Comparison of ENCODE assay signal across 8 cellular contexts in the genomic region with DNA sequence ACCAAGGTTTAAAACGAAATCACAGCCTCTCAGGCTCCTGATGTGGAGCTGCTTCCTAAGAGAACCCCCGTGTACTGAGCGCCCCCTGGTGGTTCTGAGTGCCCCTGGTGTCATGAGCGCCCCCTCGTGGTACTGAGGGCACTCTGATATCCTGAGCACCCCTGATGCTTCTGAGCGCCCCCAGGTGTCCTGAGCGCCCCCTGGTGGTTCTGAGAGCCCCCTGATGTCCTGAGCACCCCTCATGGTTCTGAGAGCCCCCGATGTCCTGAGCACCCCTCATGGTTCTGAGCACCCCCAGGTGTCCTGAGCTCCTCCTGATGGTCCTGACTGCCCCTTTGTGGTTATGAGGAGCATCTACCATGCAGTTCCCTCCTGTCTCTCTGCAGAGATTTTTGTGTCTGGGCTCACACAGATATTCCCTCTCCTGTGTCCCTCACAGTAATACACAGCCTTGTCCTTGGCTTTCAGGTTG.
A peak's percentile ranks its signal among the peaks of the same experiment; 100 is the strongest.
DNase-seq lines count a peak whose midpoint lies in the region; ATAC-seq and TF ChIP-seq lines count a peak whose summit lies in the region.
"Not testable (repeated sequence)": the region's sequence is repeated elsewhere in the genome, so short reads cannot be mapped to it uniquely, and the experiment has no call there.

No MANE protein-coding gene starts in this region.

- H3K9me3 Mint-ChIP-seq in activated CD4-positive, alpha-beta T cell treated with anti-CD3 and anti-CD28 coated beads for 36 hours (ENCODE audit: low read depth); activated naive CD4-positive, alpha-beta T cell treated with anti-CD3 and anti-CD28 coated beads, Interleukin-2, amount 10 ng/mL, durations not matched to agents 7 days and 5 days; stimulated activated memory B cell treated with anti-CD40 and anti-IgM and Interleukin-4, amounts not matched to agents 10 μg/mL and 1 μg/mL and 100 μg/mL, for 72 hours: not testable (repeated sequence)

- CTCF ChIA-PET in activated CD4-positive, alpha-beta T cell treated with anti-CD3 and anti-CD28 coated beads for 36 hours (lab: Charles Lee) = interaction anchor here (0.6 to 2.9 kb wide), 40 partner anchors 8 to 336 kb away, joined by 3 to 19 read pairs (median 4); no protein-coding TSS in a partner anchor
- CTCF ChIA-PET in activated naive CD4-positive, alpha-beta T cell treated with anti-CD3 and anti-CD28 coated beads, Interleukin-2, amount 10 ng/mL, durations not matched to agents 7 days and 5 days (lab: Charles Lee) = interaction anchor here (0.6 to 4.2 kb wide), 31 partner anchors 8 to 223 kb away, joined by 3 to 48 read pairs (median 4); no protein-coding TSS in a partner anchor

- H3K4me3 ChIP-seq in retinal pigment epithelial cell (ENCODE audit: low read length) = not testable (repeated sequence)

- DNase-seq in Caki2 (ENCODE audit: low read depth) (peak; percentile 28), HUDEP-2 (lab: John Stamatoyannopoulos, UW; ENCODE audit: unreplicated experiment in 76 of 76) (peak in 66 of 76 experiments; percentile 3 to 88 (median 55)), NOMO-1 treated with DMSO at 0.1 percent for 48 hours (lab: John Stamatoyannopoulos, UW; ENCODE audit: unreplicated experiment) (peak; percentile 22), Right ventricle myocardium inferior (ENCODE audit: missing footprints) (peak; percentile 81)
- DNase-seq in activated CD4-positive, alpha-beta T cell treated with anti-CD3 and anti-CD28 coated beads for 36 hours = peak; percentile 93
- DNase-seq in activated naive CD4-positive, alpha-beta T cell treated with anti-CD3 and anti-CD28 coated beads, Interleukin-2, amount 10 ng/mL, durations not matched to agents 7 days and 5 days = peak; percentile 92
- not testable (repeated sequence) for DNase-seq in retinal pigment epithelial cell (ENCODE audit: low read depth)

- peaks cover 10% of the 10 kb centered on the region for H3K4me1 Mint-ChIP-seq in activated CD4-positive, alpha-beta T cell treated with anti-CD3 and anti-CD28 coated beads for 36 hours
- H3K4me1 Mint-ChIP-seq in activated naive CD4-positive, alpha-beta T cell treated with anti-CD3 and anti-CD28 coated beads, Interleukin-2, amount 10 ng/mL, durations not matched to agents 7 days and 5 days = peaks cover 13% of the 10 kb centered on the region
- not testable (repeated sequence) for H3K4me1 Mint-ChIP-seq in stimulated activated memory B cell treated with anti-CD40 and anti-IgM and Interleukin-4, amounts not matched to agents 10 μg/mL and 1 μg/mL and 100 μg/mL, for 72 hours

- peak; percentile 91 for ATAC-seq in activated CD4-positive, alpha-beta T cell treated with anti-CD3 and anti-CD28 coated beads for 36 hours
- not testable (repeated sequence) for ATAC-seq in Right ventricle myocardium inferior
- peak; percentile 69 for ATAC-seq in stimulated activated memory B cell treated with anti-CD40 and anti-IgM and Interleukin-4, amounts not matched to agents 10 μg/mL and 1 μg/mL and 100 μg/mL, for 72 hours

- not testable (repeated sequence) for H3K36me3 Mint-ChIP-seq in activated CD4-positive, alpha-beta T cell treated with anti-CD3 and anti-CD28 coated beads for 36 hours (ENCODE audit: low read depth); activated naive CD4-positive, alpha-beta T cell treated with anti-CD3 and anti-CD28 coated beads, Interleukin-2, amount 10 ng/mL, durations not matched to agents 7 days and 5 days; stimulated activated memory B cell treated with anti-CD40 and anti-IgM and Interleukin-4, amounts not matched to agents 10 μg/mL and 1 μg/mL and 100 μg/mL, for 72 hours

- H3K27ac Mint-ChIP-seq in activated CD4-positive, alpha-beta T cell treated with anti-CD3 and anti-CD28 coated beads for 36 hours; activated naive CD4-positive, alpha-beta T cell treated with anti-CD3 and anti-CD28 coated beads, Interleukin-2, amount 10 ng/mL, durations not matched to agents 7 days and 5 days; stimulated activated memory B cell treated with anti-CD40 and anti-IgM and Interleukin-4, amounts not matched to agents 10 μg/mL and 1 μg/mL and 100 μg/mL, for 72 hours: not testable (repeated sequence)

- not testable (repeated sequence) for H3K4me3 Mint-ChIP-seq in activated CD4-positive, alpha-beta T cell treated with anti-CD3 and anti-CD28 coated beads for 36 hours; activated naive CD4-positive, alpha-beta T cell treated with anti-CD3 and anti-CD28 coated beads, Interleukin-2, amount 10 ng/mL, durations not matched to agents 7 days and 5 days; stimulated activated memory B cell treated with anti-CD40 and anti-IgM and Interleukin-4, amounts not matched to agents 10 μg/mL and 1 μg/mL and 100 μg/mL, for 72 hours

- POLR2A ChIA-PET in activated CD4-positive, alpha-beta T cell treated with anti-CD3 and anti-CD28 coated beads for 36 hours (lab: Charles Lee) = interaction anchor here (0.6 kb wide), 1 partner anchor 144 kb away, joined by 3 read pairs; no protein-coding TSS in a partner anchor

- H3K27me3 Mint-ChIP-seq in activated CD4-positive, alpha-beta T cell treated with anti-CD3 and anti-CD28 coated beads for 36 hours = peaks cover 28% of the 10 kb centered on the region
- H3K27me3 Mint-ChIP-seq in activated naive CD4-positive, alpha-beta T cell treated with anti-CD3 and anti-CD28 coated beads, Interleukin-2, amount 10 ng/mL, durations not matched to agents 7 days and 5 days = peaks cover 39% of the 10 kb centered on the region
- peaks cover 67% of the 10 kb centered on the region for H3K27me3 Mint-ChIP-seq in stimulated activated memory B cell treated with anti-CD40 and anti-IgM and Interleukin-4, amounts not matched to agents 10 μg/mL and 1 μg/mL and 100 μg/mL, for 72 hours

- TF ChIP-seq CTCF in retinal pigment epithelial cell (conservative IDR thresholded peaks at IDR 0.05; ENCODE audit: low read depth, low read length) = peak; percentile 24

- intact Hi-C loops in activated CD4-positive, alpha-beta T cell treated with anti-CD3 and anti-CD28 coated beads for 36 hours (cut with DNase I, micrococcal nuclease); Right ventricle myocardium inferior (cut with DNase I): not testable (repeated sequence)

- in situ Hi-C loops in Caki2 (cut with HindIII; ENCODE audit: low pct_unique_long_range_greater_than_20kb, low sequenced_read_pairs) = not testable (repeated sequence)
